Comparison of ENCODE assay signal across 13 cellular contexts in the genomic region with DNA sequence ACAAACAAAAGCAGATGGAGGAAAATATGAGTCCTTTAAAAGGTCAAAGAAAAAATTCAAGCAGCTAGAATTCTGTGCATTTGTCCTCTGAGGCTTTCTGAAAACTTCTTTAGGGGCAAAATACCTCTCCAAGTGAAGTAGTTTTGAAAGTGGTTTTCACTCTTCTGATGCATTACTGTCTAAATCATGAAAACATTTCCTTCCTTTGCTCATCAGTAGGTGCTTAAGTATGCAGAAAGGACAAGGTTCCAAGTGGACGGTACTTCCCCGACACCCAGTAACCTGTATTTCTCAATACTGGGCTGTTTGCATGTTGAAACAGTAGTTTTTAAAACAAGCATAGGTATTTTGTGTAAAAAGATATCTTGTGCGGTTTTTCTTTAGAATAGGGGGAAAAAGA.
DNase-seq lines count a peak whose midpoint lies in the region; ATAC-seq, FAIRE-seq and TF ChIP-seq lines count a peak whose summit lies in the region.
"Had no signal": no experiment of that assay in that cellular context is flagged by ENCODE, and none has a peak within 500 bp of the region (broad histone marks: within the 10 kb centered on the region; RNA-seq: fewer than 3 reads in every experiment).

No MANE protein-coding gene starts in this region.

- no peak for TF ChIP-seq CTCF in keratinocyte (optimal IDR thresholded peaks at IDR 0.05 in 1 of 3, IDR thresholded peaks at IDR 0.05 in 1 of 3, conservative IDR thresholded peaks at IDR 0.05 in 1 of 3; ENCODE audit: extremely low read depth in 1 of 3, insufficient read depth in 2 of 3, low read length in 3 of 3)

- ATAC-seq in GM18870 (IDR thresholded peaks at IDR 0.05; ENCODE audit: unreplicated experiment), result peak; percentile 52
- peak; percentile 40 for ATAC-seq in GM21526 (IDR thresholded peaks at IDR 0.05; ENCODE audit: low FRiP score, unreplicated experiment)
- ATAC-seq in HG03175 (IDR thresholded peaks at IDR 0.05; ENCODE audit: unreplicated experiment), result peak; percentile 34
- ATAC-seq: HCT116, lower lobe of right lung, sciatic nerve had no signal

- no peak overlapping the region for H3K4me3 ChIP-seq in keratinocyte (ENCODE audit: control insufficient read depth in 2 of 3, extremely low read depth in 1 of 3, insufficient read depth in 2 of 3, low read depth in 1 of 3, low read length in 3 of 3)
- H3K4me3 ChIP-seq: lower lobe of right lung had no signal

- H3K9ac ChIP-seq in keratinocyte (ENCODE audit: control insufficient read depth, extremely low read depth, insufficient read depth, low read length), result no peak overlapping the region

- DNase-seq in keratinocyte (ENCODE audit: low read depth, low spot score) (no peak), NCI-H446 (lab: John Stamatoyannopoulos, UW) (no peak), caudate nucleus (lab: John Stamatoyannopoulos, UW) (no peak), DMS153 treated with DMSO at 0.1 percent for 48 hours (lab: John Stamatoyannopoulos, UW; ENCODE audit: unreplicated experiment) (no peak), ACHN (no peak)
- DNase-seq: DND-41, lower lobe of right lung, NCI-H1048 had no signal

- no peaks in the 10 kb centered on the region for H3K36me3 ChIP-seq in keratinocyte (ENCODE audit: control insufficient read depth in 2 of 2, extremely low read depth in 1 of 2, insufficient read depth in 2 of 2, low read length in 2 of 2)
- H3K36me3 ChIP-seq: lower lobe of right lung had no signal

- peaks cover 12% of the 10 kb centered on the region for H3K4me1 ChIP-seq in keratinocyte (ENCODE audit: control insufficient read depth, extremely low read depth, insufficient read depth, low read length)
- H3K4me1 ChIP-seq: lower lobe of right lung had no signal

- no peaks in the 10 kb centered on the region for H3K9me3 ChIP-seq in keratinocyte (ENCODE audit: control insufficient read depth, low read depth, low read length)
- H3K9me3 ChIP-seq: lower lobe of right lung had no signal

- no peaks in the 10 kb centered on the region for H3K27me3 ChIP-seq in keratinocyte (ENCODE audit: control insufficient read depth, extremely low read depth, insufficient read depth, low read length)

- no peak overlapping the region for H3K27ac ChIP-seq in keratinocyte (ENCODE audit: control insufficient read depth, insufficient read depth, low read length)
- no peak overlapping the region for H3K27ac ChIP-seq in caudate nucleus (ENCODE audit: low read depth, low read length)
- H3K27ac ChIP-seq: lower lobe of right lung had no signal

- H2AFZ ChIP-seq in keratinocyte (ENCODE audit: control insufficient read depth, low read length), result no peak overlapping the region

- no peak overlapping the region for H3K4me2 ChIP-seq in keratinocyte (ENCODE audit: control insufficient read depth, extremely low read depth, insufficient read depth, low read depth, low read length)

- no peaks in the 10 kb centered on the region for H3K79me2 ChIP-seq in keratinocyte (ENCODE audit: control insufficient read depth, insufficient read depth, low read length)

- no peaks in the 10 kb centered on the region for H4K20me1 ChIP-seq in keratinocyte (ENCODE audit: control insufficient read depth, extremely low read depth, insufficient read depth, low read length)

- in situ Hi-C loops in ACHN (cut with HindIII; ENCODE audit: low pct_ligation_motif_present, low pct_unique_long_range_greater_than_20kb, low sequenced_read_pairs), result no loop called here

- dilution Hi-C loops in keratinocyte (cut with MboI; ENCODE audit: extremely low pct_ligation_motif_present, low sequenced_read_pairs), result no loop called here

- FAIRE-seq in keratinocyte (lab: Jason Lieb, UNC), result peak; percentile 32

- no peaks in the 10 kb centered on the region for H3K9me1 ChIP-seq in keratinocyte (ENCODE audit: control insufficient read depth, extremely low read depth, insufficient read depth, low read length)
